Comparison of ENCODE assay signal across 8 cellular contexts in the genomic region with DNA sequence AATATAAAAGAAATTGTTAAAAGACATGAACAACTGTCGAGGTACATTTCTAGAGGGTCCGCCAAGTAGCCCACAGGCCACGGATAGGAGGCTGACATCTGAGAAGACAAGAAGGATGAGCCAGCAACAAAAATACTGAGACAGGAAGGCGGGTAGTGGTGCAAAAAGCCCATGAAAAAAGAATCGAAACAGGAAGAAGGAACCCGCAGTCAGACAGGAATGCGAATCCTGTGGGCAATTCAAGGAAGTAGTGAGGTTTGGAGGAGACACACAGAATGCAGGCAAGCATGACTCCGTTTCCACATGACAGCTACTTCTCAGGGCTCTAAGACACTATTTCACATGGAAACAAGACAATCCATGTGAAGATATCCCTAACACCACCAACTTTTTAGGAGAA.
DNase-seq lines count a peak whose midpoint lies in the region; ATAC-seq, FAIRE-seq and TF ChIP-seq lines count a peak whose summit lies in the region.

No MANE protein-coding gene starts in this region.

- no peak for TF ChIP-seq RAD21 in K562 (CRISPR knock-in tag; conservative IDR thresholded peaks at IDR 0.05 in 1 of 2, IDR thresholded peaks at IDR 0.05 in 1 of 2)

- H3K9me3 Mint-ChIP-seq in naive thymus-derived CD4-positive, alpha-beta T cell, result peaks cover 0 to 1% (median 0%) of the 10 kb centered on the region in 11 donors

- H3K79me2 ChIP-seq in K562 (ENCODE audit: control insufficient read depth, insufficient read depth, low read length) (no peaks in the 10 kb centered on the region), hepatocyte (peaks cover 8% of the 10 kb centered on the region)

- TF ChIP-seq POLR2A in K562 (conservative IDR thresholded peaks at IDR 0.05), result no peak

- H3K36me3 ChIP-seq in K562 (ENCODE audit: control insufficient read depth, insufficient read depth, low read length), result no peaks in the 10 kb centered on the region
- no peaks in the 10 kb centered on the region for H3K36me3 ChIP-seq in naive thymus-derived CD4-positive, alpha-beta T cell (ENCODE audit: control insufficient read depth in 2 of 3, insufficient read depth in 3 of 3, low read length in 3 of 3)
- H3K36me3 ChIP-seq in hepatocyte (replicated peaks; ENCODE audit: insufficient read depth, low read depth), result no peaks in the 10 kb centered on the region

- BruUV-seq in K562 (replicated peaks; lab: Mats Ljungman, UMichigan), result no TSS peak

- H3K4me3 Mint-ChIP-seq in naive thymus-derived CD4-positive, alpha-beta T cell, result no peak overlapping the region

- no peak overlapping the region for H3K4me3 ChIP-seq in K562
- no peak overlapping the region for H3K4me3 ChIP-seq in naive thymus-derived CD4-positive, alpha-beta T cell (ENCODE audit: low read length)
- no peak overlapping the region for H3K4me3 ChIP-seq in hepatocyte

- CTCF ChIA-PET in K562 (lab: Yijun Ruan, JAX; ENCODE audit: low intra/inter-chr PET ratio), result no interaction called here
- CTCF ChIA-PET in naive thymus-derived CD4-positive, alpha-beta T cell (lab: Charles Lee), result no interaction called here

- H3K9me1 ChIP-seq in K562 (ENCODE audit: control insufficient read depth, insufficient read depth, low read length), result no peaks in the 10 kb centered on the region

- peaks cover 0 to 10% (median 7%) of the 10 kb centered on the region in 7 donors for H3K4me1 Mint-ChIP-seq in naive thymus-derived CD4-positive, alpha-beta T cell

- H3K4me1 ChIP-seq in K562 (replicated peaks in 1 of 2; ENCODE audit: control insufficient read depth in 2 of 2, insufficient read depth in 2 of 2, low read length in 2 of 2) (no peaks in the 10 kb centered on the region), hepatocyte (ENCODE audit: insufficient read depth) (peaks cover 6% of the 10 kb centered on the region)
- H3K4me1 ChIP-seq in naive thymus-derived CD4-positive, alpha-beta T cell (ENCODE audit: control insufficient read depth in 2 of 2, insufficient read depth in 2 of 2, low read length in 2 of 2), result no peaks in the 10 kb centered on the region

- H4K20me1 ChIP-seq in K562 (replicated peaks; ENCODE audit: control insufficient read depth, insufficient read depth, low read length) (no peaks in the 10 kb centered on the region), hepatocyte (ENCODE audit: insufficient read depth, poor library complexity, severe bottlenecking) (no peaks in the 10 kb centered on the region)

- no peaks in the 10 kb centered on the region for H3K36me3 Mint-ChIP-seq in naive thymus-derived CD4-positive, alpha-beta T cell

- in situ Hi-C loops in K562 (cut with MboI), result no loop called here

- FAIRE-seq in K562 (lab: Jason Lieb, UNC), result no peak

- DNase-seq in K562 (ENCODE audit: extremely low read depth in 1 of 4, low spot score in 3 of 4), result no peak
- DNase-seq in naive thymus-derived CD4-positive, alpha-beta T cell, result no peak
- DNase-seq in cerebellum (ENCODE audit: low spot score), result no peak
- DNase-seq in effector CD4-positive, alpha-beta T cell, result no peak
- DNase-seq in hepatocyte (ENCODE audit: low spot score), result no peak

- peaks cover 0 to 9% of the 10 kb centered on the region in 2 experiments; a peak in 2 of 5 replicates for H3K27me3 ChIP-seq in K562 (ENCODE audit: control insufficient read depth in 2 of 2, insufficient read depth in 2 of 2, low read length in 2 of 2)
- no peaks in the 10 kb centered on the region for H3K27me3 ChIP-seq in naive thymus-derived CD4-positive, alpha-beta T cell (ENCODE audit: control insufficient read depth in 2 of 2, insufficient read depth in 2 of 2, low read length in 2 of 2)
- H3K27me3 ChIP-seq in hepatocyte, result no peaks in the 10 kb centered on the region

- intact Hi-C loops in K562 (cut with micrococcal nuclease), result no loop called here
- intact Hi-C loops in naive thymus-derived CD4-positive, alpha-beta T cell (cut with micrococcal nuclease), result loop anchor here in 1 of 2 donors (10.0 kb wide), 1 partner anchor 334 kb away; no protein-coding TSS in a partner anchor

- peak overlapping the region in 1 of 9 donors; percentile 33 for H3K27ac Mint-ChIP-seq in naive thymus-derived CD4-positive, alpha-beta T cell

- TF ChIP-seq CTCF in K562 (IDR thresholded peaks at IDR 0.05 in 2 of 3, conservative IDR thresholded peaks at IDR 0.05 in 1 of 3; ENCODE audit: insufficient read depth in 2 of 3, low read depth in 1 of 3, low read length in 3 of 3) (no peak), hepatocyte (IDR thresholded peaks at IDR 0.05; ENCODE audit: poor library complexity) (no peak)

- no peak overlapping the region for H3K9ac ChIP-seq in K562 (ENCODE audit: insufficient read depth in 1 of 2, low read depth in 2 of 2, low read length in 2 of 2)

- H3K9me3 ChIP-seq in K562 (replicated peaks; ENCODE audit: control insufficient read depth, insufficient read depth, low read depth, low read length) (no peaks in the 10 kb centered on the region), hepatocyte (ENCODE audit: low read depth) (no peaks in the 10 kb centered on the region)
- no peaks in the 10 kb centered on the region for H3K9me3 ChIP-seq in naive thymus-derived CD4-positive, alpha-beta T cell (ENCODE audit: control insufficient read depth in 2 of 3, low read length in 3 of 3)

- H2AFZ ChIP-seq in K562 (ENCODE audit: low read depth, low read length), result no peak overlapping the region
- H2AFZ ChIP-seq in hepatocyte, result no peak overlapping the region

- no peak overlapping the region for H3K27ac ChIP-seq in K562 (ENCODE audit: extremely low read depth, low read depth, low read length)
- no peak overlapping the region for H3K27ac ChIP-seq in naive thymus-derived CD4-positive, alpha-beta T cell (ENCODE audit: low read depth, low read length)
- H3K27ac ChIP-seq in hepatocyte, result no peak overlapping the region

- peaks cover 16 to 37% (median 20%) of the 10 kb centered on the region in 5 donors for H3K27me3 Mint-ChIP-seq in naive thymus-derived CD4-positive, alpha-beta T cell

- no peak for TF ChIP-seq EP300 in K562 (IDR thresholded peaks at IDR 0.05; ENCODE audit: low read length)

- ATAC-seq in GM18909 (IDR thresholded peaks at IDR 0.05; ENCODE audit: poor library complexity, unreplicated experiment) (peak; percentile 52), HG03432 (IDR thresholded peaks at IDR 0.05; ENCODE audit: unreplicated experiment) (peak; percentile 48), K562 (no peak), GM21737 (IDR thresholded peaks at IDR 0.05; ENCODE audit: unreplicated experiment) (no peak)
- peak; percentile 64 for ATAC-seq in naive thymus-derived CD4-positive, alpha-beta T cell

- H3K9me2 ChIP-seq in hepatocyte (replicated peaks; ENCODE audit: insufficient read depth), result no peaks in the 10 kb centered on the region

- H3K4me2 ChIP-seq in K562 (ENCODE audit: insufficient read depth, low read length) (no peak overlapping the region), hepatocyte (no peak overlapping the region)

- POLR2A ChIA-PET in K562 (lab: Yijun Ruan, JAX), result interaction anchor here (0.7 kb wide), 1 partner anchor 11 kb away, joined by 3 read pairs; no protein-coding TSS in a partner anchor
- POLR2A ChIA-PET in naive thymus-derived CD4-positive, alpha-beta T cell (lab: Charles Lee), result no interaction called here

- WGBS in K562 (ENCODE audit: insufficient coverage, low coverage, missing lambda C conversion rate), result 2% methylated on average over 8 of the region's 8 CpGs
- 95% methylated on average over 8 of the region's 8 CpGs for WGBS in hepatocyte (ENCODE audit: low lambda C conversion rate, missing lambda C conversion rate)

TF ChIP-seq in K562, 482 proteins besides CTCF, POLR2A, EP300 and RAD21:
- peak; percentile 62 for TF ChIP-seq ELF1 (tag; IDR thresholded peaks at IDR 0.05)
- TF ChIP-seq, protein P1, sequence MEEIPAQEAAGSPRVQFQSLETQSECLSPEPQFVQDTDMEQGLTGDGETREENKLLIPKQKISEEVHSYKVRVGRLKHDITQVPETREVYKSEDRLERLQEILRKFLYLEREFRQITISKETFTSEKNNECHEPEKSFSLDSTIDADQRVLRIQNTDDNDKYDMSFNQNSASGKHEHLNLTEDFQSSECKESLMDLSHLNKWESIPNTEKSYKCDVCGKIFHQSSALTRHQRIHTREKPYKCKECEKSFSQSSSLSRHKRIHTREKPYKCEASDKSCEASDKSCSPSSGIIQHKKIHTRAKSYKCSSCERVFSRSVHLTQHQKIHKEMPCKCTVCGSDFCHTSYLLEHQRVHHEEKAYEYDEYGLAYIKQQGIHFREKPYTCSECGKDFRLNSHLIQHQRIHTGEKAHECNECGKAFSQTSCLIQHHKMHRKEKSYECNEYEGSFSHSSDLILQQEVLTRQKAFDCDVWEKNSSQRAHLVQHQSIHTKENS (CRISPR knock-in tag; IDR thresholded peaks at IDR 0.05), result no peak
- no peak for TF ChIP-seq ZBTB8A (IDR thresholded peaks at IDR 0.05; ENCODE audit: partially characterized antibody)
- TF ChIP-seq GABPA (tag; conservative IDR thresholded peaks at IDR 0.05; ENCODE audit: low read depth), result peak; percentile 30; the same call in 1 of the 2 replicates
TF ChIP-seq in K562: peak in this region for 2.

Comparison
In these comparisons a context has a peak if more than half of its experiments do, and no peak if none do; other contexts are left out.
1. ATAC-seq: peak in GM18909 (single experiment), HG03432 (single experiment) and naive thymus-derived CD4-positive, alpha-beta T cell (single experiment); none in K562 (single experiment) and GM21737 (single experiment).